Comparison of ENCODE assay signal across 8 cellular contexts in the genomic region with DNA sequence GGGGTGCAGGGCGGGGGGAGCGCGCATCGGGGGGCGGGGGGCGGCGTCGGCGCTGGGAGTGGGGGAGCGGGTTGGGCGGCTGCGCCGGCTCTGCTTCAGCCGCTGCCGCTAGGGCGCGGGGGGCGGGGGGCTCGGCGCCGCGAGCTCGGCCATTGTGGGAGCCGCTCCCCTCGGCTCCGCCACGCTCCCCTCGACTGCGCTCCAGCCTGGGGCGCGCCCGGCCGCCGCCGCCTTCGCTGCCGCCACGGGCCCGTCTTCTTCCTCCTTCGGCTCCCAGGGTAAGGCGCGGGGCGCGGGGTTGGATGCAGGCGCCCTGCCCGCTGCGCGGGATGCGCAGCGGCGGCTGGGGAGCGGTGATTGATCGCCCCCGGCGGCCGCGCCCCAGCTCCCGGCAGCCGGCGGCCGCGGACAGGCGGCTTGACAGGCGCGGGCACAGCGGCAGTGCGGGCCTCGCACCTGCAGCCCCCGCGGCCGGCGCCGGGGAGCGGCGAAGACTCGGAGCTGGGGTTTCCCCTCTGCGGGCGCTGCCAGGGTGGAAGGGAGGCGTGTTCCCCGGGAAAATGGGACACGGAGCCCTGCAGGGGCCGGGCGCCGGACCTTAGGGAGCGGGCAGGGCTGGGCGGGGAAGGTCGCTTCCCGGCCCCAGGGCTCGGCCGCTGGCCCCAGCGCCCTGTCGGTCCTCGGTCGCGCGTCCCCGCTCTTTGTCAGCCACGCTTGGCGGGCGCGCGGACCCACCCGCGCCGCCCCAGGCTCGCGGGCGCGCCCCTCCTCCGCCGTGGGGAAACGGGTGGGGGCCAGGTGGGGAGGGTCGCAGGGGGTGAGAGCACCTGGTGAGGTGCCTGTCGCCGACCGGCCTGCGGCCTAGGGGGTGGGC. TPM values are rescaled to one million over a fixed set of nuclear protein-coding genes. Genes with fewer than 3 reads are reported as not detected.
DNase-seq lines count a peak whose midpoint lies in the region; ATAC-seq and TF ChIP-seq lines count a peak whose summit lies in the region.

No MANE protein-coding gene starts in this region.

- peak overlapping the region; percentile 67 for H3K4me3 Mint-ChIP-seq in Calu3 (ENCODE audit: low read depth, unreplicated experiment)
- H3K4me3 Mint-ChIP-seq in activated T-helper 1 cell treated with anti-CD3 and anti-CD28 coated beads, Interleukin-12 subunit alpha, Interleukin-12 subunit beta, Interleukin-2, Interleukin-4 antibody, amounts not matched to agents 30 ng/mL and 10 ng/mL and 1 ng/mL, durations not matched to agents 14 hours and 24 hours and 36 hours = no peak overlapping the region

- no peak for TF ChIP-seq POLR2A in gastrocnemius medialis (IDR thresholded peaks at IDR 0.05)

- ATAC-seq in gastrocnemius medialis = peak; percentile 27 to 35
- ATAC-seq in HG02884 (IDR thresholded peaks at IDR 0.05; ENCODE audit: unreplicated experiment) = no peak
- ATAC-seq in HG03469 (IDR thresholded peaks at IDR 0.05; ENCODE audit: unreplicated experiment) = no peak

- no peak overlapping the region for H3K27ac Mint-ChIP-seq in Calu3 (ENCODE audit: unreplicated experiment)
- no peak overlapping the region for H3K27ac Mint-ChIP-seq in activated T-helper 1 cell treated with anti-CD3 and anti-CD28 coated beads, Interleukin-12 subunit alpha, Interleukin-12 subunit beta, Interleukin-2, Interleukin-4 antibody, amounts not matched to agents 30 ng/mL and 10 ng/mL and 1 ng/mL, durations not matched to agents 14 hours and 24 hours and 36 hours

- no peaks in the 10 kb centered on the region for H3K79me2 ChIP-seq in KMS-11 (ENCODE audit: insufficient read depth, low read depth)

- no peak overlapping the region for H3K4me3 ChIP-seq in KMS-11 (IDR thresholded peaks at IDR 0.05; ENCODE audit: insufficient read depth, low read depth, low read length)
- H3K4me3 ChIP-seq in left ventricle myocardium inferior = peak overlapping the region; percentile 73
- H3K4me3 ChIP-seq in gastrocnemius medialis = peak overlapping the region; percentile 45 to 61 (median 53)

- peaks cover 6% of the 10 kb centered on the region for H3K36me3 Mint-ChIP-seq in Calu3 (ENCODE audit: insufficient read depth, unreplicated experiment)
- H3K36me3 Mint-ChIP-seq in activated T-helper 1 cell treated with anti-CD3 and anti-CD28 coated beads, Interleukin-12 subunit alpha, Interleukin-12 subunit beta, Interleukin-2, Interleukin-4 antibody, amounts not matched to agents 30 ng/mL and 10 ng/mL and 1 ng/mL, durations not matched to agents 14 hours and 24 hours and 36 hours (ENCODE audit: low read depth) = no peaks in the 10 kb centered on the region

- H2AFZ ChIP-seq in KMS-11 (ENCODE audit: low read depth) = 0 out of 2 replicates have a peak overlapping the region, but pooled peaks have one; percentile 18

- H3K36me3 ChIP-seq in KMS-11 (ENCODE audit: insufficient read depth) (no peaks in the 10 kb centered on the region), left ventricle myocardium inferior (no peaks in the 10 kb centered on the region), gastrocnemius medialis (no peaks in the 10 kb centered on the region)

- H3K4me2 ChIP-seq in KMS-11 = no peak overlapping the region

- TF ChIP-seq CTCF in Calu3 (IDR thresholded peaks at IDR 0.05; ENCODE audit: unreplicated experiment) (no peak), KMS-11 (conservative IDR thresholded peaks at IDR 0.05; ENCODE audit: low read depth, low read length) (no peak), left ventricle myocardium inferior (IDR thresholded peaks at IDR 0.05; ENCODE audit: borderline replicate concordance) (peak; percentile 14), gastrocnemius medialis (IDR thresholded peaks at IDR 0.05 in 4 of 5, conservative IDR thresholded peaks at IDR 0.05 in 1 of 5) (peak in 1 of 5 experiments; percentile 14)

- H3K27ac ChIP-seq in KMS-11 = no peak overlapping the region
- H3K27ac ChIP-seq in left ventricle myocardium inferior (replicated peaks) = no peak overlapping the region
- H3K27ac ChIP-seq in gastrocnemius medialis = no peak overlapping the region

- intact Hi-C loops in Calu3 (cut with micrococcal nuclease; ENCODE audit: unreplicated experiment) (no loop called here), left ventricle myocardium inferior (cut with micrococcal nuclease) (no loop called here), gastrocnemius medialis (cut with DNase I; ENCODE audit: low total_unique reads) (no loop called here)
- intact Hi-C loops in activated T-helper 1 cell treated with anti-CD3 and anti-CD28 coated beads, Interleukin-12 subunit alpha, Interleukin-12 subunit beta, Interleukin-2, Interleukin-4 antibody, amounts not matched to agents 30 ng/mL and 10 ng/mL and 1 ng/mL, durations not matched to agents 14 hours and 24 hours and 36 hours (cut with micrococcal nuclease) = loop anchor here (5.0 kb wide), 1 partner anchor 54 kb away; a partner anchor contains a TSS

- no peak overlapping the region for H3K9ac ChIP-seq in KMS-11

- peaks cover 76% of the 10 kb centered on the region for H3K27me3 Mint-ChIP-seq in Calu3 (ENCODE audit: unreplicated experiment)
- peaks cover 49% of the 10 kb centered on the region for H3K27me3 Mint-ChIP-seq in activated T-helper 1 cell treated with anti-CD3 and anti-CD28 coated beads, Interleukin-12 subunit alpha, Interleukin-12 subunit beta, Interleukin-2, Interleukin-4 antibody, amounts not matched to agents 30 ng/mL and 10 ng/mL and 1 ng/mL, durations not matched to agents 14 hours and 24 hours and 36 hours (ENCODE audit: insufficient read depth)

- H3K9me3 Mint-ChIP-seq in Calu3 (ENCODE audit: low read depth, unreplicated experiment) = no peaks in the 10 kb centered on the region
- no peaks in the 10 kb centered on the region for H3K9me3 Mint-ChIP-seq in activated T-helper 1 cell treated with anti-CD3 and anti-CD28 coated beads, Interleukin-12 subunit alpha, Interleukin-12 subunit beta, Interleukin-2, Interleukin-4 antibody, amounts not matched to agents 30 ng/mL and 10 ng/mL and 1 ng/mL, durations not matched to agents 14 hours and 24 hours and 36 hours

- H3K9me3 ChIP-seq in left ventricle myocardium inferior (replicated peaks) = no peaks in the 10 kb centered on the region
- H3K9me3 ChIP-seq in gastrocnemius medialis = no peaks in the 10 kb centered on the region

- H3K4me1 ChIP-seq in KMS-11 (ENCODE audit: low read depth, poor library complexity, severe bottlenecking) = peaks cover 2% of the 10 kb centered on the region
- peaks cover 29% of the 10 kb centered on the region for H3K4me1 ChIP-seq in left ventricle myocardium inferior
- peaks cover 0 to 5% of the 10 kb centered on the region in 2 donors for H3K4me1 ChIP-seq in gastrocnemius medialis

- in situ Hi-C loops in gastrocnemius medialis (cut with MboI; ENCODE audit: low sequenced_read_pairs in 4 of 4) = loop anchor here in 2 of 4 donors (10.0 to 25.0 kb wide), 2 partner anchors 87 to 219 kb away; a partner anchor contains a TSS

- peak; percentile 26 for DNase-seq in Calu3
- DNase-seq in activated T-helper 1 cell treated with anti-CD3 and anti-CD28 coated beads, Interleukin-12 subunit alpha, Interleukin-12 subunit beta, Interleukin-2, Interleukin-4 antibody, amounts not matched to agents 30 ng/mL and 10 ng/mL and 1 ng/mL, durations not matched to agents 14 hours and 24 hours and 36 hours (ENCODE audit: low spot score) = peak; percentile 2
- peak; percentile 18 for DNase-seq in left ventricle myocardium inferior
- DNase-seq in gastrocnemius medialis = no peak
- DNase-seq in NCI-H446 (lab: John Stamatoyannopoulos, UW) = no peak

- H4K20me1 ChIP-seq in KMS-11 (ENCODE audit: insufficient read depth) = no peaks in the 10 kb centered on the region

- peaks cover 4% of the 10 kb centered on the region; the same call in 1 of the 2 replicates for H3K27me3 ChIP-seq in KMS-11 (ENCODE audit: insufficient read depth, low read depth)
- H3K27me3 ChIP-seq in left ventricle myocardium inferior (ENCODE audit: low read depth) = peaks cover 19% of the 10 kb centered on the region
- H3K27me3 ChIP-seq in gastrocnemius medialis = peaks cover 16 to 27% (median 21%) of the 10 kb centered on the region in 3 donors

- no TSS peak for BruUV-seq in Calu3 (replicated peaks; lab: Mats Ljungman, UMichigan)

- H3K4me1 Mint-ChIP-seq in Calu3 (ENCODE audit: low read depth, unreplicated experiment) = no peaks in the 10 kb centered on the region
- no peaks in the 10 kb centered on the region for H3K4me1 Mint-ChIP-seq in activated T-helper 1 cell treated with anti-CD3 and anti-CD28 coated beads, Interleukin-12 subunit alpha, Interleukin-12 subunit beta, Interleukin-2, Interleukin-4 antibody, amounts not matched to agents 30 ng/mL and 10 ng/mL and 1 ng/mL, durations not matched to agents 14 hours and 24 hours and 36 hours (ENCODE audit: low read depth)

- CTCF ChIA-PET in Calu3 (lab: Charles Lee) = no interaction called here

RNA-seq across cellular contexts. Expression of a gene that starts 55.4 kb away (rescaled TPM):
- total RNA-seq in Calu3 (2022) (154 and 170 TPM in 2 replicates), left ventricle myocardium inferior (696 TPM), gastrocnemius medialis (100 to 1,000 TPM; 603 to 976 (median 911) TPM)
- total RNA-seq in activated T-helper 1 cell treated with anti-CD3 and anti-CD28 coated beads, Interleukin-12 subunit alpha, Interleukin-12 subunit beta, Interleukin-2, Interleukin-4 antibody, amounts not matched to agents 30 ng/mL and 10 ng/mL and 1 ng/mL, durations not matched to agents 14 hours and 24 hours and 36 hours = 143 and 150 TPM in 2 replicates

Comparison
In these comparisons a context has a peak if more than half of its experiments do, and no peak if none do; other contexts are left out.
1. DNase-seq: peak in Calu3 (single experiment), activated T-helper 1 cell treated with anti-CD3 and anti-CD28 coated beads, Interleukin-12 subunit alpha, Interleukin-12 subunit beta, Interleukin-2, Interleukin-4 antibody, amounts not matched to agents 30 ng/mL and 10 ng/mL and 1 ng/mL, durations not matched to agents 14 hours and 24 hours and 36 hours (single experiment) and left ventricle myocardium inferior (single experiment); none in gastrocnemius medialis (0 of 2) and NCI-H446 (0 of 2).
2. ATAC-seq: peak in gastrocnemius medialis (2 of 2); none in HG02884 (single experiment) and HG03469 (single experiment).